24 cellular contexts compared by ENCODE assay signal in the genomic region with DNA sequence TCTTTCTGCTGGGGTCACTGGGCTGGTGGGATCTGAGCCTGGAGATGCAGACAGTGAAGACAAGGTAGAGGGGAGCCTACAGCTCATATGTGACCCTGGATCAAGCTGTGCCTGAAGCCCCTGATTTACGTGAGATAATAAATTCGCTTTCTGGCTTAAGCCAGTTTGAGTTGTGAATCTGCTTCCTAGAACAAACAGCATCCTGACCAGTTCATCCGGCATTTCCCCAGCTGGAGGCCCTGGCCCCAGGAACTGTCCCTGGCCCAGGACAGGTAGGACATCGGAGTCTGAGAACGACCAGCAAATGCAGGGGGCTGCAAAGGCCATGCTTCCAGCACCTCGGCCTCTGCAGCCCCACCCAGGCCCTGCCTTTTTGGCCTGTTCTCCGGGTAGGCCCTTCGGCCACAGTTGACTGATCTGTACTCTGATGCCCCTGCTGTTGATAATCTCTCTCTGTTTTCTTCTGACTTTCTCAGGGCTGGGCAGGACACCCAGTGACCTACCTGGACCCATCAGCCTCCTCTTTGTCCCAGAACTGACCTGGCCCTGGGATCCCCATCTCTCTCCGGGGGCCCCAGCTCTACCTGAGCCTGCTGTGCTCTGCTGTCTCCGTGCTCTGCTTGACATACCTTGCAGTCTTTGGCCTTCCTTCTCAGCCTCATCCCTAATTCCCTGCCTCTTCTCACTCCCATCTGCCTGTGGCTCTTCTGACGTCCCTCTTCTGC. TPM values are rescaled to one million over a fixed set of nuclear protein-coding genes. Genes with fewer than 3 reads are reported as not detected.
A peak's percentile ranks its signal among the peaks of the same experiment; 100 is the strongest.
DNase-seq lines count a peak whose midpoint lies in the region; ATAC-seq, FAIRE-seq and TF ChIP-seq lines count a peak whose summit lies in the region.
"Had no signal": no experiment of that assay in that cellular context is flagged by ENCODE, and none has a peak within 500 bp of the region (broad histone marks: within the 10 kb centered on the region; RNA-seq: fewer than 3 reads in every experiment).

No MANE protein-coding gene starts in this region.

- H3K4me1 ChIP-seq in astrocyte (ENCODE audit: insufficient read depth, low read length) (peaks cover 6% of the 10 kb centered on the region), HepG2 (ENCODE audit: insufficient read depth, low read length) (peaks cover 86% of the 10 kb centered on the region)
- H3K4me1 ChIP-seq: uterus had no signal

- H3K27me3 ChIP-seq in astrocyte (ENCODE audit: insufficient read depth, low read length) = no peaks in the 10 kb centered on the region
- H3K27me3 ChIP-seq in HepG2 (ENCODE audit: control insufficient read depth in 1 of 2, insufficient read depth in 2 of 2, low read length in 2 of 2) = no peaks in the 10 kb centered on the region; a peak in 1 of 5 replicates
- H3K27me3 ChIP-seq: brain microvascular endothelial cell, gastroesophageal sphincter, uterus had no signal

- no peak overlapping the region for H3K4me2 ChIP-seq in astrocyte (ENCODE audit: low read length)
- peak overlapping the region; percentile 100 for H3K4me2 ChIP-seq in HepG2 (ENCODE audit: low read depth, low read length)

- in situ Hi-C loops in HepG2 (cut with HindIII; ENCODE audit: extremely low pct_ligation_motif_present, low pct_unique_long_range_greater_than_20kb) = no loop called here

- TF ChIP-seq CTCF in astrocyte (IDR thresholded peaks at IDR 0.05; ENCODE audit: insufficient read depth, low read depth, low read length) (no peak), HepG2 (CRISPR knock-in tag; IDR thresholded peaks at IDR 0.05) (no peak)

- H3K9ac ChIP-seq in astrocyte (ENCODE audit: low read length) = no peak overlapping the region
- peak overlapping the region; percentile 99 for H3K9ac ChIP-seq in HepG2 (ENCODE audit: insufficient read depth, low read depth, low read length)

- no peaks in the 10 kb centered on the region for H3K9me3 Mint-ChIP-seq in activated naive CD4-positive, alpha-beta T cell treated with anti-CD3 and anti-CD28 coated beads, Interleukin-2, amount 50 U/mL, for 72 hours
- no peaks in the 10 kb centered on the region for H3K9me3 Mint-ChIP-seq in astrocyte (ENCODE audit: unreplicated experiment)
- H3K9me3 Mint-ChIP-seq: activated CD4-positive, alpha-beta T cell treated with anti-CD3 and anti-CD28 coated beads, Interleukin-2, amount 10 ng/mL, durations not matched to agents 24 days and 14 days; CD4-positive, alpha-beta memory T cell had no signal

- H3K9me3 ChIP-seq in astrocyte (ENCODE audit: insufficient read depth, low read depth, low read length) (no peaks in the 10 kb centered on the region), HepG2 (ENCODE audit: low read length) (no peaks in the 10 kb centered on the region)
- H3K9me3 ChIP-seq: gastroesophageal sphincter, uterus had no signal

- H2AFZ ChIP-seq in astrocyte (ENCODE audit: low read depth, low read length) (no peak overlapping the region), HepG2 (ENCODE audit: low read length) (no peak overlapping the region)

- no peak for ATAC-seq in activated naive CD4-positive, alpha-beta T cell treated with anti-CD3 and anti-CD28 coated beads, Interleukin-2, amount 50 U/mL, for 72 hours
- ATAC-seq in HepG2 (no peak), HG03457 (IDR thresholded peaks at IDR 0.05; ENCODE audit: unreplicated experiment) (no peak), SK-N-SH treated with all-trans-retinoic acid at 6 μM for 48 hours (no peak), HG03354 (IDR thresholded peaks at IDR 0.05; ENCODE audit: poor library complexity, severe bottlenecking, unreplicated experiment) (no peak)
- ATAC-seq: gastroesophageal sphincter, Right ventricle myocardium inferior had no signal

- no peak; a peak in 3 of 4 replicates for TF ChIP-seq POLR2A in HepG2 (IDR thresholded peaks at IDR 0.05; ENCODE audit: insufficient read depth in 1 of 2, low read depth in 2 of 2, low read length in 2 of 2)

- CTCF ChIA-PET in HepG2 (lab: Yijun Ruan, JAX; ENCODE audit: low intra/inter-chr PET ratio, low total read pairs) = no interaction called here

- peak overlapping the region; percentile 35 for H3K4me3 Mint-ChIP-seq in astrocyte (ENCODE audit: unreplicated experiment)
- H3K4me3 Mint-ChIP-seq: activated CD4-positive, alpha-beta T cell treated with anti-CD3 and anti-CD28 coated beads, Interleukin-2, amount 10 ng/mL, durations not matched to agents 24 days and 14 days; activated naive CD8-positive, alpha-beta T cell; CD4-positive, alpha-beta memory T cell had no signal

- TF ChIP-seq EP300 in HepG2 (IDR thresholded peaks at IDR 0.05; ENCODE audit: low read depth in 2 of 2, low read length in 2 of 2) (no peak), HepG2 (CRISPR knock-in tag; IDR thresholded peaks at IDR 0.05; ENCODE audit: borderline replicate concordance) (no peak)

- H3K36me3 ChIP-seq in astrocyte (ENCODE audit: insufficient read depth, low read length) (no peaks in the 10 kb centered on the region), HepG2 (replicated peaks in 1 of 2; ENCODE audit: control insufficient read depth in 1 of 2, insufficient read depth in 2 of 2, low read length in 2 of 2) (peaks cover 21 to 44% of the 10 kb centered on the region in 2 experiments)
- H3K36me3 ChIP-seq: uterus had no signal

- H3K36me3 Mint-ChIP-seq in activated naive CD4-positive, alpha-beta T cell treated with anti-CD3 and anti-CD28 coated beads, Interleukin-2, amount 50 U/mL, for 72 hours = peaks cover 15 to 18% of the 10 kb centered on the region in 2 donors
- peaks cover 30% of the 10 kb centered on the region for H3K36me3 Mint-ChIP-seq in astrocyte (ENCODE audit: low read depth, unreplicated experiment)

- no peak for DNase-seq in activated naive CD4-positive, alpha-beta T cell treated with anti-CD3 and anti-CD28 coated beads, Interleukin-2, amount 50 U/mL, for 72 hours (ENCODE audit: low spot score in 2 of 2)
- no peak for DNase-seq in activated naive CD4-positive, alpha-beta T cell treated with anti-CD3 and anti-CD28 coated beads, Interleukin-2, amount 50 U/mL, for 16 hours
- DNase-seq in astrocyte (ENCODE audit: low read depth) (no peak), HepG2 (ENCODE audit: low spot score) (no peak), DMS53 treated with DMSO at 0.1 percent for 48 hours (lab: John Stamatoyannopoulos, UW; ENCODE audit: unreplicated experiment) (no peak)
- DNase-seq: activated CD4-positive, alpha-beta T cell treated with anti-CD3 and anti-CD28 coated beads, Interleukin-2, amount 10 ng/mL, durations not matched to agents 24 days and 14 days; CD4-positive, alpha-beta memory T cell; midbrain; NCI-H1105 treated with DMSO at 0.1 percent for 48 hours; NCI-H526; stimulated activated CD4-positive, alpha-beta T cell treated with anti-CD3 and anti-CD28 coated beads, Interleukin-12 subunit alpha, Interleukin-12 subunit beta, amount 100 ng/mL, for 4 hours; stimulated activated CD8-positive, alpha-beta memory T cell treated with anti-CD3 and anti-CD28 coated beads, Interleukin-4, amount 100 ng/mL, for 48 hours; substantia nigra; uterus had no signal

- peaks cover 5% of the 10 kb centered on the region for H3K4me1 Mint-ChIP-seq in astrocyte (ENCODE audit: low read depth, unreplicated experiment)

- H3K79me2 ChIP-seq in astrocyte (ENCODE audit: insufficient read depth, low read length) (no peaks in the 10 kb centered on the region), HepG2 (ENCODE audit: insufficient read depth, low read length) (peaks cover 64% of the 10 kb centered on the region)

- H3K4me3 ChIP-seq in astrocyte (ENCODE audit: insufficient read depth, low read depth, low read length) = no peak overlapping the region
- peak overlapping the region; percentile 56 to 82 (median 72) for H3K4me3 ChIP-seq in HepG2 (replicated peaks in 1 of 3; ENCODE audit: insufficient read depth in 1 of 3, low read depth in 2 of 3, low read length in 3 of 3)
- H3K4me3 ChIP-seq: coronary artery, gastroesophageal sphincter, uterus had no signal

- WGBS in HepG2 (ENCODE audit: low lambda C conversion rate) = 36% methylated on average over 4 of the region's 11 CpGs

- intact Hi-C loops in HepG2 (cut with micrococcal nuclease; ENCODE audit: unreplicated experiment) = no loop called here

- no peaks in the 10 kb centered on the region for H3K27me3 Mint-ChIP-seq in astrocyte (ENCODE audit: low read depth, unreplicated experiment)
- H3K27me3 Mint-ChIP-seq: activated CD4-positive, alpha-beta T cell treated with anti-CD3 and anti-CD28 coated beads, Interleukin-2, amount 10 ng/mL, durations not matched to agents 24 days and 14 days; activated naive CD8-positive, alpha-beta T cell; CD4-positive, alpha-beta memory T cell had no signal

- no TSS peak for BruUV-seq in HepG2 (replicated peaks; lab: Mats Ljungman, UMichigan)

- H3K27ac ChIP-seq in astrocyte (ENCODE audit: low read depth, low read length) (no peak overlapping the region), HepG2 (ENCODE audit: extremely low read length, insufficient read depth, low read length) (peak overlapping the region; percentile 79)
- H3K27ac ChIP-seq: brain microvascular endothelial cell, coronary artery, gastroesophageal sphincter, uterus had no signal

- TF ChIP-seq RAD21 in HepG2 (CRISPR knock-in tag; IDR thresholded peaks at IDR 0.05) = 0 out of 2 replicates have a peak, but pooled peaks have one; percentile 6

- FAIRE-seq in astrocyte (lab: Jason Lieb, UNC) (no peak), HepG2 (lab: Jason Lieb, UNC) (no peak)
- FAIRE-seq: GM18507 had no signal

- POLR2A ChIA-PET in HepG2 (lab: Yijun Ruan, JAX) = interaction anchor here (0.6 to 7.2 kb wide), 10 partner anchors 10 to 77 kb away, joined by 3 to 259 read pairs (median 8); a partner anchor contains a TSS

- H4K20me1 ChIP-seq in astrocyte (ENCODE audit: insufficient read depth, low read length) = no peaks in the 10 kb centered on the region
- peaks cover 18% of the 10 kb centered on the region for H4K20me1 ChIP-seq in HepG2 (ENCODE audit: insufficient read depth, low read length)

- peak overlapping the region; percentile 69 to 75 for H3K27ac Mint-ChIP-seq in activated naive CD4-positive, alpha-beta T cell treated with anti-CD3 and anti-CD28 coated beads, Interleukin-2, amount 50 U/mL, for 72 hours
- no peak overlapping the region for H3K27ac Mint-ChIP-seq in astrocyte (ENCODE audit: unreplicated experiment)

RNA-seq across cellular contexts. Expression of a gene that starts 9.5 kb away (rescaled TPM):
- total RNA-seq in activated naive CD4-positive, alpha-beta T cell treated with anti-CD3 and anti-CD28 coated beads, Interleukin-2, amount 50 U/mL, for 72 hours = 1 to 10 TPM; 3.0 to 6.4 TPM
- 4.2 and 4.7 TPM in 2 replicates for total RNA-seq in astrocyte
- 1.8 and 2.7 TPM in 2 replicates for total RNA-seq in HepG2 (2016; rRNA removed; fragmentation: Illumina TruSeq; extraction: Trizol)
- 0.62 and 1.0 TPM in 2 replicates for total RNA-seq in HepG2 (2016; cell fraction: cytosol; rRNA removed; fragmentation: Illumina TruSeq; extraction: Trizol; ENCODE audit: low read depth)
- 1.4 and 2.7 TPM in 2 replicates for total RNA-seq in HepG2 (2016; cell fraction: insoluble cytoplasmic fraction; rRNA removed; fragmentation: Illumina TruSeq; extraction: Trizol)
- 1.7 and 1.8 TPM in 2 replicates for total RNA-seq in HepG2 (2016; cell fraction: membrane; rRNA removed; fragmentation: Illumina TruSeq; extraction: Trizol)
- 3.5 and 4.0 TPM in 2 replicates for total RNA-seq in HepG2 (2016; cell fraction: nucleus; rRNA removed; fragmentation: Illumina TruSeq; extraction: Trizol)
- polyA plus RNA-seq in HepG2 (2011; rRNA removed) = 8.0 and 8.5 TPM in 2 replicates
- polyA plus RNA-seq in HepG2 (2011; cell fraction: cytosol; rRNA removed) = 3.0 and 3.1 TPM in 2 replicates
- 31.6 and 35.6 TPM in 2 replicates for polyA plus RNA-seq in HepG2 (2011; cell fraction: nucleus; rRNA removed)
- polyA plus RNA-seq in HepG2 (2012) = 6.0 and 7.0 TPM in 2 replicates
- 1.5 and 1.7 TPM in 2 replicates for polyA plus RNA-seq in HepG2 (2016; cell fraction: cytosol; fragmentation: Illumina TruSeq; extraction: Trizol; ENCODE audit: low read depth)
- 3.4 and 4.1 TPM in 2 replicates for polyA plus RNA-seq in HepG2 (2016; cell fraction: insoluble cytoplasmic fraction; fragmentation: Illumina TruSeq; extraction: Trizol; ENCODE audit: low read depth)
- polyA plus RNA-seq in HepG2 (2016; cell fraction: membrane; fragmentation: Illumina TruSeq; extraction: Trizol; ENCODE audit: low read depth) = 3.5 and 3.7 TPM in 2 replicates
- polyA plus RNA-seq in HepG2 (2016; cell fraction: nucleus; fragmentation: Illumina TruSeq; extraction: Trizol; ENCODE audit: insufficient read depth, low read depth) = 13.3 and 13.8 TPM in 2 replicates
- polyA minus RNA-seq in HepG2 (2011; rRNA and poly(A)+ RNA removed; ENCODE audit: low replicate concordance) = 0.75 and 3.1 TPM in 2 replicates
- 1.5 and 1.7 TPM in 2 replicates for polyA minus RNA-seq in HepG2 (2011; cell fraction: cytosol; rRNA and poly(A)+ RNA removed)
- 7.2 and 9.5 TPM in 2 replicates for polyA minus RNA-seq in HepG2 (2011; cell fraction: nucleus; rRNA and poly(A)+ RNA removed)

RNA-seq across cellular contexts. Expression of a gene that starts 14.8 kb away (rescaled TPM):
- total RNA-seq in activated naive CD4-positive, alpha-beta T cell treated with anti-CD3 and anti-CD28 coated beads, Interleukin-2, amount 50 U/mL, for 72 hours = 100 to 1,000 TPM; 147 to 153 TPM
- 64.3 and 72.5 TPM in 2 replicates for total RNA-seq in astrocyte
- 678 and 853 TPM in 2 replicates for total RNA-seq in HepG2 (2016; rRNA removed; fragmentation: Illumina TruSeq; extraction: Trizol)
- total RNA-seq in HepG2 (2016; cell fraction: cytosol; rRNA removed; fragmentation: Illumina TruSeq; extraction: Trizol; ENCODE audit: low read depth) = 187 and 190 TPM in 2 replicates
- total RNA-seq in HepG2 (2016; cell fraction: insoluble cytoplasmic fraction; rRNA removed; fragmentation: Illumina TruSeq; extraction: Trizol) = 701 and 868 TPM in 2 replicates
- total RNA-seq in HepG2 (2016; cell fraction: membrane; rRNA removed; fragmentation: Illumina TruSeq; extraction: Trizol) = 206 and 231 TPM in 2 replicates
- total RNA-seq in HepG2 (2016; cell fraction: nucleus; rRNA removed; fragmentation: Illumina TruSeq; extraction: Trizol) = 228 and 251 TPM in 2 replicates
- polyA plus RNA-seq in HepG2 (2011; rRNA removed) = 1,171 and 1,314 TPM in 2 replicates
- 1,380 and 2,015 TPM in 2 replicates for polyA plus RNA-seq in HepG2 (2011; cell fraction: cytosol; rRNA removed)
- 550 and 597 TPM in 2 replicates for polyA plus RNA-seq in HepG2 (2011; cell fraction: nucleus; rRNA removed)
- 654 and 683 TPM in 2 replicates for polyA plus RNA-seq in HepG2 (2012)
- 206 and 220 TPM in 2 replicates for polyA plus RNA-seq in HepG2 (2016; cell fraction: cytosol; fragmentation: Illumina TruSeq; extraction: Trizol; ENCODE audit: low read depth)
- 802 and 838 TPM in 2 replicates for polyA plus RNA-seq in HepG2 (2016; cell fraction: insoluble cytoplasmic fraction; fragmentation: Illumina TruSeq; extraction: Trizol; ENCODE audit: low read depth)
- polyA plus RNA-seq in HepG2 (2016; cell fraction: membrane; fragmentation: Illumina TruSeq; extraction: Trizol; ENCODE audit: low read depth) = 172 and 183 TPM in 2 replicates
- polyA plus RNA-seq in HepG2 (2016; cell fraction: nucleus; fragmentation: Illumina TruSeq; extraction: Trizol; ENCODE audit: insufficient read depth, low read depth) = 373 and 382 TPM in 2 replicates
- polyA minus RNA-seq in HepG2 (2011; rRNA and poly(A)+ RNA removed; ENCODE audit: low replicate concordance) = 108 and 610 TPM in 2 replicates
- polyA minus RNA-seq in HepG2 (2011; cell fraction: cytosol; rRNA and poly(A)+ RNA removed) = 250 and 276 TPM in 2 replicates
- polyA minus RNA-seq in HepG2 (2011; cell fraction: nucleus; rRNA and poly(A)+ RNA removed) = 141 and 147 TPM in 2 replicates

RNA-seq across cellular contexts. Expression of a gene that starts 17.4 kb away (rescaled TPM):
- 1 to 10 TPM; 1.8 to 4.7 TPM for total RNA-seq in activated naive CD4-positive, alpha-beta T cell treated with anti-CD3 and anti-CD28 coated beads, Interleukin-2, amount 50 U/mL, for 72 hours
- 0.84 and 1.4 TPM in 2 replicates for total RNA-seq in astrocyte
- 1.1 and 1.8 TPM in 2 replicates for total RNA-seq in HepG2 (2016; rRNA removed; fragmentation: Illumina TruSeq; extraction: Trizol)
- total RNA-seq in HepG2 (2016; cell fraction: cytosol; rRNA removed; fragmentation: Illumina TruSeq; extraction: Trizol; ENCODE audit: low read depth) = 2.7 and 4.1 TPM in 2 replicates
- total RNA-seq in HepG2 (2016; cell fraction: insoluble cytoplasmic fraction; rRNA removed; fragmentation: Illumina TruSeq; extraction: Trizol) = 2.4 TPM in 1 of 2 replicates, not detected in the other
- total RNA-seq in HepG2 (2016; cell fraction: membrane; rRNA removed; fragmentation: Illumina TruSeq; extraction: Trizol) = 2.3 TPM in 2 replicates
- total RNA-seq in HepG2 (2016; cell fraction: nucleus; rRNA removed; fragmentation: Illumina TruSeq; extraction: Trizol) = 2.7 and 6.2 TPM in 2 replicates
- polyA plus RNA-seq in HepG2 (2011; rRNA removed) = 0.84 and 1.6 TPM in 2 replicates
- polyA plus RNA-seq in HepG2 (2011; cell fraction: cytosol; rRNA removed) = not detected in 2 replicates
- polyA plus RNA-seq in HepG2 (2011; cell fraction: nucleus; rRNA removed) = 1.3 and 2.4 TPM in 2 replicates
- 3.7 and 5.0 TPM in 2 replicates for polyA plus RNA-seq in HepG2 (2012)
- 3.6 and 5.6 TPM in 2 replicates for polyA plus RNA-seq in HepG2 (2016; cell fraction: cytosol; fragmentation: Illumina TruSeq; extraction: Trizol; ENCODE audit: low read depth)
- polyA plus RNA-seq in HepG2 (2016; cell fraction: insoluble cytoplasmic fraction; fragmentation: Illumina TruSeq; extraction: Trizol; ENCODE audit: low read depth) = 1.3 and 2.6 TPM in 2 replicates
- polyA plus RNA-seq in HepG2 (2016; cell fraction: membrane; fragmentation: Illumina TruSeq; extraction: Trizol; ENCODE audit: low read depth) = 2.3 and 2.8 TPM in 2 replicates
- 5.7 and 13.4 TPM in 2 replicates for polyA plus RNA-seq in HepG2 (2016; cell fraction: nucleus; fragmentation: Illumina TruSeq; extraction: Trizol; ENCODE audit: insufficient read depth, low read depth)
- 1.4 TPM in 1 of 2 replicates, not detected in the other for polyA minus RNA-seq in HepG2 (2011; rRNA and poly(A)+ RNA removed; ENCODE audit: low replicate concordance)
- not detected in 2 replicates for polyA minus RNA-seq in HepG2 (2011; cell fraction: cytosol; rRNA and poly(A)+ RNA removed)
- polyA minus RNA-seq in HepG2 (2011; cell fraction: nucleus; rRNA and poly(A)+ RNA removed) = 3.0 and 4.2 TPM in 2 replicates
- total RNA-seq: gastroesophageal sphincter had no signal
- polyA plus RNA-seq: CD4-positive, alpha-beta memory T cell; neural cell had no signal

RNA-seq across cellular contexts. Expression of a gene that starts 21.0 kb away (rescaled TPM):
- total RNA-seq in activated naive CD4-positive, alpha-beta T cell treated with anti-CD3 and anti-CD28 coated beads, Interleukin-2, amount 50 U/mL, for 72 hours = 10 to 100 TPM; 63.9 to 92.4 TPM
- not detected in 2 replicates for total RNA-seq in astrocyte
- not detected in 2 replicates for total RNA-seq in HepG2 (2016; rRNA removed; fragmentation: Illumina TruSeq; extraction: Trizol)
- total RNA-seq in HepG2 (2016; cell fraction: cytosol; rRNA removed; fragmentation: Illumina TruSeq; extraction: Trizol; ENCODE audit: low read depth) = not detected in 2 replicates
- not detected in 2 replicates for total RNA-seq in HepG2 (2016; cell fraction: insoluble cytoplasmic fraction; rRNA removed; fragmentation: Illumina TruSeq; extraction: Trizol)
- not detected in 2 replicates for total RNA-seq in HepG2 (2016; cell fraction: membrane; rRNA removed; fragmentation: Illumina TruSeq; extraction: Trizol)
- total RNA-seq in HepG2 (2016; cell fraction: nucleus; rRNA removed; fragmentation: Illumina TruSeq; extraction: Trizol) = not detected in 2 replicates
- 0.21 and 0.40 TPM in 2 replicates for polyA plus RNA-seq in HepG2 (2011; rRNA removed)
- 0.16 TPM in 1 of 2 replicates, not detected in the other for polyA plus RNA-seq in HepG2 (2011; cell fraction: cytosol; rRNA removed)
- not detected in 2 replicates for polyA plus RNA-seq in HepG2 (2011; cell fraction: nucleus; rRNA removed)
- 0.25 and 0.42 TPM in 2 replicates for polyA plus RNA-seq in HepG2 (2012)
- not detected in 2 replicates for polyA plus RNA-seq in HepG2 (2016; cell fraction: cytosol; fragmentation: Illumina TruSeq; extraction: Trizol; ENCODE audit: low read depth)
- polyA plus RNA-seq in HepG2 (2016; cell fraction: insoluble cytoplasmic fraction; fragmentation: Illumina TruSeq; extraction: Trizol; ENCODE audit: low read depth) = not detected in 2 replicates
- polyA plus RNA-seq in HepG2 (2016; cell fraction: membrane; fragmentation: Illumina TruSeq; extraction: Trizol; ENCODE audit: low read depth) = not detected in 2 replicates
- polyA plus RNA-seq in HepG2 (2016; cell fraction: nucleus; fragmentation: Illumina TruSeq; extraction: Trizol; ENCODE audit: insufficient read depth, low read depth) = not detected in 2 replicates
- polyA minus RNA-seq in HepG2 (2011; rRNA and poly(A)+ RNA removed; ENCODE audit: low replicate concordance) = not detected in 2 replicates
- not detected in 2 replicates for polyA minus RNA-seq in HepG2 (2011; cell fraction: cytosol; rRNA and poly(A)+ RNA removed)
- not detected in 2 replicates for polyA minus RNA-seq in HepG2 (2011; cell fraction: nucleus; rRNA and poly(A)+ RNA removed)
- polyA plus RNA-seq: neural cell had no signal

RNA-seq across cellular contexts. Expression of a gene that starts 36.3 kb away (rescaled TPM):
- 1 to 10 TPM in 1 of 2 donors, not detected in 1; 1.2 TPM for total RNA-seq in activated naive CD4-positive, alpha-beta T cell treated with anti-CD3 and anti-CD28 coated beads, Interleukin-2, amount 50 U/mL, for 72 hours
- total RNA-seq in astrocyte (not detected in 2 replicates), HepG2 (2016; rRNA removed; fragmentation: Illumina TruSeq; extraction: Trizol) (not detected in 2 replicates)
- total RNA-seq in HepG2 (2016; cell fraction: cytosol; rRNA removed; fragmentation: Illumina TruSeq; extraction: Trizol; ENCODE audit: low read depth) = not detected in 2 replicates
- total RNA-seq in HepG2 (2016; cell fraction: insoluble cytoplasmic fraction; rRNA removed; fragmentation: Illumina TruSeq; extraction: Trizol) = not detected in 2 replicates
- 0.19 TPM in 1 of 2 replicates, not detected in the other for total RNA-seq in HepG2 (2016; cell fraction: membrane; rRNA removed; fragmentation: Illumina TruSeq; extraction: Trizol)
- total RNA-seq in HepG2 (2016; cell fraction: nucleus; rRNA removed; fragmentation: Illumina TruSeq; extraction: Trizol) = not detected in 2 replicates
- polyA plus RNA-seq in HepG2 (2011; rRNA removed) = 1.3 and 1.8 TPM in 2 replicates
- 2.1 and 2.3 TPM in 2 replicates for polyA plus RNA-seq in HepG2 (2011; cell fraction: cytosol; rRNA removed)
- polyA plus RNA-seq in HepG2 (2011; cell fraction: nucleus; rRNA removed) = 0.72 and 1.6 TPM in 2 replicates
- polyA plus RNA-seq in HepG2 (2012) = 0.57 and 1.0 TPM in 2 replicates
- polyA plus RNA-seq in HepG2 (2016; cell fraction: cytosol; fragmentation: Illumina TruSeq; extraction: Trizol; ENCODE audit: low read depth) = not detected in 2 replicates
- polyA plus RNA-seq in HepG2 (2016; cell fraction: insoluble cytoplasmic fraction; fragmentation: Illumina TruSeq; extraction: Trizol; ENCODE audit: low read depth) = not detected in 2 replicates
- not detected in 2 replicates for polyA plus RNA-seq in HepG2 (2016; cell fraction: membrane; fragmentation: Illumina TruSeq; extraction: Trizol; ENCODE audit: low read depth)
- polyA plus RNA-seq in HepG2 (2016; cell fraction: nucleus; fragmentation: Illumina TruSeq; extraction: Trizol; ENCODE audit: insufficient read depth, low read depth) = not detected in 2 replicates
- 1.3 TPM in 1 of 2 replicates, not detected in the other for polyA minus RNA-seq in HepG2 (2011; rRNA and poly(A)+ RNA removed; ENCODE audit: low replicate concordance)
- polyA minus RNA-seq in HepG2 (2011; cell fraction: cytosol; rRNA and poly(A)+ RNA removed) = 0.69 TPM in 1 of 2 replicates, not detected in the other
- not detected in 2 replicates for polyA minus RNA-seq in HepG2 (2011; cell fraction: nucleus; rRNA and poly(A)+ RNA removed)
- total RNA-seq: activated CD4-positive, alpha-beta T cell treated with anti-CD3 and anti-CD28 coated beads, Interleukin-2, amount 10 ng/mL, durations not matched to agents 24 days and 14 days; CD4-positive, alpha-beta memory T cell; gastroesophageal sphincter; Right ventricle myocardium inferior; uterus had no signal
- polyA plus RNA-seq: CD4-positive, alpha-beta memory T cell; neural cell had no signal
